9 cellular contexts compared by ENCODE assay signal in the genomic region with DNA sequence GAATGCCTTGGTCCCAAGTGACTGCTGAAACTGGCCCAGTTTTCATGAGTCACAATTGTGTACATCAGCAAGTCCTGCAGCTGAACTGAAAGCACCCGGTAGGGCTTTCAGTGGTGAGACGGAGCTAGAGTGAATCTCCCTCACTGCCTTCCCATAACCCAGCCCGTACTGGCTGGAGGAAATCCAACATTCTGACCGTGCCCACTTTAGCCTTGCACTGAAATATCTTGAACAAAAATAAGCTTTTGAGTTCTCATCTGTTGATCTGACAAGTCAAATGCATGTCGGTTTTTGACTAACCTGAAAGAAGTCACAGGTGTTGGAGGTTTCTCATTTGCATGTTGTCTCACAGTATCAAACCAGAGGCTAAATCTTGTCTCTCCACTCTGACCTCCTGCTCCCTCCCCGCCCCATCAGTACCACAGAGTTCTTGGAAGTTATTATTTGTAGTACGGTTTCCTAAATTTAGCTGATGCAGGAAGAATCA.
DNase-seq lines count a peak whose midpoint lies in the region; ATAC-seq and TF ChIP-seq lines count a peak whose summit lies in the region.
"Had no signal": no experiment of that assay in that cellular context is flagged by ENCODE, and none has a peak within 500 bp of the region (broad histone marks: within the 10 kb centered on the region; RNA-seq: fewer than 3 reads in every experiment).

No MANE protein-coding gene starts in this region.

- CTCF ChIA-PET in GM10248 (lab: Yijun Ruan, JAX): interaction anchor here (0.7 to 17.6 kb wide), 14 partner anchors 12 to 144 kb away, joined by 3 to 420 read pairs (median 3); no protein-coding TSS in a partner anchor

- POLR2A ChIA-PET in GM10248 (lab: Yijun Ruan, JAX): interaction anchor here (0.8 to 1.7 kb wide), 4 partner anchors 10 to 102 kb away, joined by 3 to 5 read pairs (median 4); partner anchors contain the start of genes DUSP22 and IRF4

- no peak overlapping the region for H3K4me3 ChIP-seq in skeletal muscle cell (ENCODE audit: low read depth, low read length)
- H3K4me3 ChIP-seq: SK-N-MC had no signal

- no peak overlapping the region for H3K4me3 Mint-ChIP-seq in effector memory CD8-positive, alpha-beta T cell

- peaks cover 0 to 8% of the 10 kb centered on the region in 2 donors for H3K4me1 Mint-ChIP-seq in effector memory CD8-positive, alpha-beta T cell (ENCODE audit: low read depth in 2 of 2)

- no peak for TF ChIP-seq CTCF in GM10248 (IDR thresholded peaks at IDR 0.05; ENCODE audit: control extremely low read depth, extremely low read depth, low read depth, missing control alignments)

- no peaks in the 10 kb centered on the region for H3K27me3 Mint-ChIP-seq in effector memory CD8-positive, alpha-beta T cell

- ATAC-seq in GM21367 (IDR thresholded peaks at IDR 0.05; ENCODE audit: unreplicated experiment) (peak; percentile 70), HG03521 (IDR thresholded peaks at IDR 0.05; ENCODE audit: unreplicated experiment) (peak; percentile 63)
- ATAC-seq in effector memory CD8-positive, alpha-beta T cell (replicated peaks): peak; percentile 59

- DNase-seq in GM10248 (ENCODE audit: extremely low spot score) (peak; percentile 84), skeletal muscle cell (ENCODE audit: low read depth) (peak; percentile 97), T-helper 9 cell (no peak), retina (no peak)
- DNase-seq in effector memory CD8-positive, alpha-beta T cell: no peak
- no peak for DNase-seq in activated effector memory CD4-positive, alpha-beta T cell treated with anti-CD3 and anti-CD28 coated beads, Interleukin-2, amount 50 U/mL, for 16 hours

- H3K27ac Mint-ChIP-seq in effector memory CD8-positive, alpha-beta T cell: no peak overlapping the region

- H3K36me3 Mint-ChIP-seq in effector memory CD8-positive, alpha-beta T cell (ENCODE audit: insufficient read depth): no peaks in the 10 kb centered on the region

- H3K9me3 Mint-ChIP-seq in effector memory CD8-positive, alpha-beta T cell: no peaks in the 10 kb centered on the region

Comparison
In these comparisons a context has a peak if more than half of its experiments do, and no peak if none do; other contexts are left out.
1. DNase-seq: peak in GM10248 (single experiment) and skeletal muscle cell (single experiment); none in effector memory CD8-positive, alpha-beta T cell (0 of 3), activated effector memory CD4-positive, alpha-beta T cell treated with anti-CD3 and anti-CD28 coated beads, Interleukin-2, amount 50 U/mL, for 16 hours (single experiment), T-helper 9 cell (single experiment) and retina (single experiment).
2. Peak in every context shown above with its lines, with median percentiles within 50 percentile points of each other: ATAC-seq.